ENCODE assay signal across 12 cellular contexts in the genomic region with DNA sequence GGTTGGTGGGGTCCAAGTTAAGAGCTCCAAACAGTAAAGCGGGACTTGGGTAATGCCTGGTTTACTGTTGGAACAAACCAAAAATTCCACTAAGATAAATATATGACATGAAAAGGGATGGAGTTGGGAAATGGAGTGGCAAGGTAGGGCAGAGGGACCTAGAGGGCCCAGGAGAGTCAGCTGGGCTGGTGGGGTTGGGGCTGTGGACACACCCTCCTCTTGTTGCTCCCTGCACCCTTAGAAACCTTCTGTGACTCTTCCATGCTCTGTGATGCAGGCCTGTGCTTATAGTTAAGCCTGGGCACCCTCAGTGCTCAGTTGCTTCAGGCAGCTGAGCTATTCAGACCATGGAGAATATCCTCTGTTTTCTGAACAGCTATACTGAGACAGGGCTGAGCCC. TPM values are rescaled to one million over a fixed set of nuclear protein-coding genes. Genes with fewer than 3 reads are reported as not detected.
"Had no signal": no experiment of that assay in that cellular context is flagged by ENCODE, and none has a peak within 500 bp of the region (broad histone marks: within the 10 kb centered on the region; RNA-seq: fewer than 3 reads in every experiment).

SPATA31D1 (plus strand) TSS at position 301 of the 400 bp plus-strand sequence; CDS start at position 348, 47 bp downstream.

RNA-seq across cellular contexts. Expression of gene SPATA31D1, which starts in this region (rescaled TPM):
- total RNA-seq: stomach, subcutaneous adipose tissue, temporal lobe, thoracic aorta, thyroid gland, tibial nerve, transverse colon, upper lobe of left lung, upper lobe of right lung, ureter, urinary bladder, vagina had no signal
- polyA plus RNA-seq: stomach had no signal
